In the genomic region with DNA sequence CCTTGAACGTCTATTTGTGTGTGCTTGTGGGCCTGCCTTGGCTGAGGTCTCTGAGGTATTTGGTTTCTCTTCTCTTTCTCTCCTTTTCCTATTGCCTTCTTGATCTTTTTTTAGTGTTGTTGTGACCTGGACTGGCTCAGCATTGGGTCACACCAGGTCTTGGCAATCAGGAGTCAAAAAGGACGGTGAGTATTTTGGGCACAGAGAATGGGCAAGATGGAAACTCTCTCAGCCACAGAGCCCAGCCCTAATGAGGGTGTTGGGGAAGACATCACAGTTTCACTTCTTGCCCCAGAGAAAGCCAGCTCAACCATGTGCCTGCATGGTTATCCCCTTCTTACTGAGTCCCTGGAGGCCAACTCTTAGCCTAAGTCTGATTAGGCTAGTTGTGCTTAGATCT, we compare ENCODE assay signal across 1 cellular context.
TF ChIP-seq lines count a peak whose summit lies in the region.

No MANE protein-coding gene starts in this region.

TF ChIP-seq in H1, 55 proteins besides CTCF, POLR2A, EP300 and RAD21:
- TF ChIP-seq EGR1 (IDR thresholded peaks at IDR 0.05; ENCODE audit: borderline replicate concordance, low read depth, low read length) (no peak), CHD7 (IDR thresholded peaks at IDR 0.05; ENCODE audit: insufficient replicate concordance, low read length) (no peak), FOSL1 (IDR thresholded peaks at IDR 0.05; ENCODE audit: insufficient read depth, low read depth, low read length) (no peak), JUND (IDR thresholded peaks at IDR 0.05; ENCODE audit: low read length) (no peak), MAFK (IDR thresholded peaks at IDR 0.05; ENCODE audit: low read depth, low read length) (no peak), TEAD4 (IDR thresholded peaks at IDR 0.05; ENCODE audit: low read depth, low read length) (no peak), SAP30 (IDR thresholded peaks at IDR 0.05; ENCODE audit: insufficient read depth, insufficient replicate concordance, low read length) (no peak), SP2 (IDR thresholded peaks at IDR 0.05; ENCODE audit: low read length) (no peak), TBP (IDR thresholded peaks at IDR 0.05; ENCODE audit: low read depth, low read length) (no peak), KDM4A (IDR thresholded peaks at IDR 0.05; ENCODE audit: low read depth, low read length, severe bottlenecking) (no peak), NANOG (IDR thresholded peaks at IDR 0.05; ENCODE audit: insufficient read depth, low read depth, low read length, poor library complexity, severe bottlenecking) (no peak), NRF1 (IDR thresholded peaks at IDR 0.05; ENCODE audit: low read depth, low read length) (no peak), TAF7 (optimal IDR thresholded peaks at IDR 0.05; ENCODE audit: borderline replicate concordance, low read depth, low read length) (no peak), JUN (IDR thresholded peaks at IDR 0.05; ENCODE audit: low read depth, low read length) (no peak), POU5F1 (IDR thresholded peaks at IDR 0.05; ENCODE audit: low read depth, low read length) (no peak)
- TF ChIP-seq, protein P1, sequence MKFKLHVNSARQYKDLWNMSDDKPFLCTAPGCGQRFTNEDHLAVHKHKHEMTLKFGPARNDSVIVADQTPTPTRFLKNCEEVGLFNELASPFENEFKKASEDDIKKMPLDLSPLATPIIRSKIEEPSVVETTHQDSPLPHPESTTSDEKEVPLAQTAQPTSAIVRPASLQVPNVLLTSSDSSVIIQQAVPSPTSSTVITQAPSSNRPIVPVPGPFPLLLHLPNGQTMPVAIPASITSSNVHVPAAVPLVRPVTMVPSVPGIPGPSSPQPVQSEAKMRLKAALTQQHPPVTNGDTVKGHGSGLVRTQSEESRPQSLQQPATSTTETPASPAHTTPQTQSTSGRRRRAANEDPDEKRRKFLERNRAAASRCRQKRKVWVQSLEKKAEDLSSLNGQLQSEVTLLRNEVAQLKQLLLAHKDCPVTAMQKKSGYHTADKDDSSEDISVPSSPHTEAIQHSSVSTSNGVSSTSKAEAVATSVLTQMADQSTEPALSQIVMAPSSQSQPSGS (IDR thresholded peaks at IDR 0.05; ENCODE audit: low read length): no peak
- TF ChIP-seq, protein P2, sequence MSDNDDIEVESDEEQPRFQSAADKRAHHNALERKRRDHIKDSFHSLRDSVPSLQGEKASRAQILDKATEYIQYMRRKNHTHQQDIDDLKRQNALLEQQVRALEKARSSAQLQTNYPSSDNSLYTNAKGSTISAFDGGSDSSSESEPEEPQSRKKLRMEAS (IDR thresholded peaks at IDR 0.05): no peak
